20 cellular contexts compared by ENCODE assay signal in the genomic region with DNA sequence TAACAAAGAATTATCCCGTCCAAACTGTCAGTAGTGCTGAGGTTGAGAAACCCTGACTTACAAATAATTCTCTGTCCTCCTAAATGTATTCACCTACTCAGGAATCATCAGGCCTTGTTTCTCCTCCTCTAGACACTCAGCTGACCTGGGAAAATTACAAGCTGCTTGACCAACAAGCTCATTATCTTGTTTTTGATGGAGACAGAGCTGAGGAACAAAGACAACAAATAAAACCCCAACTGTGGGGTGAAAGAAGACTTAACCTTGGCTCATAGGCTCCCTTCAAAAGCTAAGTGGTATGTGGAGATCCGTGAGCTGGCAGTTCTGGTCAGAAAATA.
DNase-seq lines count a peak whose midpoint lies in the region; ATAC-seq and TF ChIP-seq lines count a peak whose summit lies in the region.
"Had no signal": no experiment of that assay in that cellular context is flagged by ENCODE, and none has a peak within 500 bp of the region (broad histone marks: within the 10 kb centered on the region; RNA-seq: fewer than 3 reads in every experiment).

No MANE protein-coding gene starts in this region.

- H3K4ac ChIP-seq in neuronal stem cell (ENCODE audit: low read length), result no peak overlapping the region

- DNase-seq in Panc1 (ENCODE audit: low read depth, low spot score) (no peak), coronary artery (ENCODE audit: low spot score) (no peak), neuronal stem cell (ENCODE audit: low spot score) (no peak), tibial nerve (ENCODE audit: low spot score in 2 of 2) (no peak), NCI-H524 (lab: John Stamatoyannopoulos, UW) (no peak), mesothelial cell of epicardium (ENCODE audit: low spot score in 2 of 2, unreplicated experiment in 2 of 2) (no peak), DMS114 treated with DMSO at 0.1 percent for 48 hours (lab: John Stamatoyannopoulos, UW; ENCODE audit: unreplicated experiment) (no peak)
- DNase-seq: activated CD8-positive, alpha-beta memory T cell treated with anti-CD3 and anti-CD28 coated beads for 24 hours; activated naive CD4-positive, alpha-beta T cell; cerebellar nuclear complex; EL; heart left ventricle; kidney glomerular epithelial cell; NCI-H1694 treated with DMSO at 0.1 percent for 48 hours; NCI-H524 treated with DMSO at 0.1 percent for 48 hours; PC-9; spleen had no signal

- no peak overlapping the region for H3K27ac Mint-ChIP-seq in mesothelial cell of epicardium
- H3K27ac Mint-ChIP-seq: neural progenitor cell; stimulated activated naive CD8-positive, alpha-beta T cell treated with anti-CD3 and anti-CD28 coated beads, Interleukin-15, Interleukin-2, amounts not matched to agents 100 ng/mL and 50 ng/mL, for 24 hours had no signal

- H3K27me3 ChIP-seq in Panc1 (ENCODE audit: control insufficient read depth, insufficient read depth, low read length) (no peaks in the 10 kb centered on the region), neuronal stem cell (ENCODE audit: control insufficient read depth in 3 of 3, insufficient read depth in 3 of 3, low read depth in 1 of 3, low read length in 3 of 3) (no peaks in the 10 kb centered on the region), tibial nerve (no peaks in the 10 kb centered on the region)
- H3K27me3 ChIP-seq: heart left ventricle, neural progenitor cell, spleen had no signal

- CTCF ChIA-PET in Panc1 (lab: Charles Lee), result interaction anchor here (0.7 to 1.1 kb wide), 4 partner anchors 53 to 277 kb away, joined by 3 to 4 read pairs (median 3); no protein-coding TSS in a partner anchor

- no CpG with 5 or more reads among the region's 2 CpGs for WGBS in neuronal stem cell (ENCODE audit: extremely low coverage in 2 of 2, insufficient read length in 2 of 2, insufficient replicate concordance in 1 of 2), 2 donors
- WGBS in tibial nerve, 2 donors, result 40 to 49% methylated on average over 2 of the region's 2 CpGs

- intact Hi-C loops in Panc1 (cut with micrococcal nuclease; ENCODE audit: unreplicated experiment), result loop anchor here (2.0 kb wide), 1 partner anchor 267 kb away; no protein-coding TSS in a partner anchor

- no peaks in the 10 kb centered on the region for H3K9me3 ChIP-seq in Panc1 (ENCODE audit: control insufficient read depth, insufficient read depth, low read depth, low read length)
- no peaks in the 10 kb centered on the region for H3K9me3 ChIP-seq in neuronal stem cell (replicated peaks in 1 of 2; ENCODE audit: control insufficient read depth in 2 of 2, insufficient read depth in 1 of 2, low read depth in 1 of 2, low read length in 2 of 2)
- H3K9me3 ChIP-seq in tibial nerve, result no peaks in the 10 kb centered on the region
- H3K9me3 ChIP-seq: heart left ventricle, spleen had no signal

- no peak overlapping the region for H3K4me2 ChIP-seq in neuronal stem cell (ENCODE audit: insufficient read depth, low read length, poor library complexity, severe bottlenecking)
- H3K4me2 ChIP-seq: neural progenitor cell had no signal

- H3K4me3 Mint-ChIP-seq in mesothelial cell of epicardium, result no peak overlapping the region
- H3K4me3 Mint-ChIP-seq: CD14-positive monocyte; stimulated activated naive CD8-positive, alpha-beta T cell treated with anti-CD3 and anti-CD28 coated beads, Interleukin-15, Interleukin-2, amounts not matched to agents 100 ng/mL and 50 ng/mL, for 24 hours had no signal

- POLR2A ChIA-PET in Panc1 (lab: Charles Lee), result interaction anchor here (0.8 kb wide), 1 partner anchor 117 kb away, joined by 3 read pairs; a partner anchor contains a TSS

- no peak overlapping the region for H4K8ac ChIP-seq in neuronal stem cell (ENCODE audit: low read depth, low read length)

- H3K79me1 ChIP-seq in neuronal stem cell (ENCODE audit: low read depth, low read length), result no peaks in the 10 kb centered on the region

- no peak for ATAC-seq in Panc1

- no peak overlapping the region for H4K91ac ChIP-seq in neuronal stem cell (ENCODE audit: low read depth, low read length, poor library complexity)

- H3K14ac ChIP-seq in neuronal stem cell (ENCODE audit: low read length), result no peak overlapping the region

- no peak for TF ChIP-seq EP300 in tibial nerve (IDR thresholded peaks at IDR 0.05)

- peaks cover 29% of the 10 kb centered on the region for H3K4me1 Mint-ChIP-seq in mesothelial cell of epicardium

- H3K18ac ChIP-seq in neuronal stem cell (ENCODE audit: low read length), result no peak overlapping the region

- H3K27me3 Mint-ChIP-seq in mesothelial cell of epicardium (ENCODE audit: low read depth), result no peaks in the 10 kb centered on the region
- H3K27me3 Mint-ChIP-seq: stimulated activated naive CD8-positive, alpha-beta T cell treated with anti-CD3 and anti-CD28 coated beads, Interleukin-15, Interleukin-2, amounts not matched to agents 100 ng/mL and 50 ng/mL, for 24 hours had no signal

- H3K4me3 ChIP-seq in Panc1 (ENCODE audit: low read depth in 2 of 2, low read length in 2 of 2) (no peak overlapping the region), coronary artery (no peak overlapping the region), neuronal stem cell (ENCODE audit: low read length in 2 of 2) (no peak overlapping the region), tibial nerve (no peak overlapping the region)
- H3K4me3 ChIP-seq: heart left ventricle, neural progenitor cell, PC-9, spleen had no signal

- no peak overlapping the region for H2AK5ac ChIP-seq in neuronal stem cell (ENCODE audit: low read depth, low read length)

- H3K9ac ChIP-seq in neuronal stem cell (ENCODE audit: low read depth, low read length, poor library complexity), result no peak overlapping the region
- H3K9ac ChIP-seq: neural progenitor cell had no signal

- peaks cover 23% of the 10 kb centered on the region for H3K4me1 ChIP-seq in Panc1 (ENCODE audit: control insufficient read depth, insufficient read depth, low read length)
- H3K4me1 ChIP-seq in neuronal stem cell (ENCODE audit: control insufficient read depth in 2 of 2, insufficient read depth in 1 of 2, low read depth in 1 of 2, low read length in 2 of 2), result peaks cover 12 to 28% of the 10 kb centered on the region in 2 donors
- H3K4me1 ChIP-seq in tibial nerve, result peaks cover 0 to 58% (median 13%) of the 10 kb centered on the region in 4 donors

- peaks cover 2% of the 10 kb centered on the region for H3K36me3 Mint-ChIP-seq in mesothelial cell of epicardium
- H3K36me3 Mint-ChIP-seq: CD14-positive monocyte had no signal

- no peak overlapping the region for H3K23ac ChIP-seq in neuronal stem cell (ENCODE audit: low read depth, low read length, poor library complexity)

- no peak for TF ChIP-seq POLR2A in tibial nerve (IDR thresholded peaks at IDR 0.05)

- no peak for TF ChIP-seq CTCF in Panc1 (IDR thresholded peaks at IDR 0.05)
- TF ChIP-seq CTCF in coronary artery (IDR thresholded peaks at IDR 0.05), result no peak
- TF ChIP-seq CTCF in tibial nerve (IDR thresholded peaks at IDR 0.05), result no peak
- TF ChIP-seq CTCF in mesothelial cell of epicardium (IDR thresholded peaks at IDR 0.05; ENCODE audit: unreplicated experiment), result no peak

- H3K9me3 Mint-ChIP-seq in mesothelial cell of epicardium, result no peaks in the 10 kb centered on the region
- H3K9me3 Mint-ChIP-seq: CD14-positive monocyte; neural progenitor cell; stimulated activated naive CD8-positive, alpha-beta T cell treated with anti-CD3 and anti-CD28 coated beads, Interleukin-15, Interleukin-2, amounts not matched to agents 100 ng/mL and 50 ng/mL, for 24 hours had no signal

- peak overlapping the region; percentile 61 for H2AFZ ChIP-seq in neuronal stem cell (ENCODE audit: low read length)
- H2AFZ ChIP-seq: neural progenitor cell, PC-9 had no signal

- in situ Hi-C loops in Panc1 (cut with HindIII; ENCODE audit: low pct_unique_long_range_greater_than_20kb, low sequenced_read_pairs), result loop anchor here (25.0 kb wide), 1 partner anchor 130 kb away; no protein-coding TSS in a partner anchor

- BruUV-seq in Panc1 (replicated peaks; lab: Mats Ljungman, UMichigan), result no TSS peak

- no peak overlapping the region for H2BK5ac ChIP-seq in neuronal stem cell (ENCODE audit: low read length)

- no peaks in the 10 kb centered on the region for H3K36me3 ChIP-seq in Panc1 (ENCODE audit: control insufficient read depth, insufficient read depth, low read length)
- no peaks in the 10 kb centered on the region for H3K36me3 ChIP-seq in neuronal stem cell (replicated peaks in 1 of 2; ENCODE audit: control insufficient read depth in 2 of 2, insufficient read depth in 2 of 2, low read length in 2 of 2)
- no peaks in the 10 kb centered on the region for H3K36me3 ChIP-seq in tibial nerve
- H3K36me3 ChIP-seq: heart left ventricle, neural progenitor cell, spleen had no signal

- H2BK15ac ChIP-seq in neuronal stem cell (ENCODE audit: low read length), result no peak overlapping the region

- no peak overlapping the region for H2BK12ac ChIP-seq in neuronal stem cell (ENCODE audit: low read length)

- no peak overlapping the region for H2BK120ac ChIP-seq in neuronal stem cell (ENCODE audit: low read depth, low read length)

- peak overlapping the region; percentile 60 for H3K27ac ChIP-seq in Panc1 (ENCODE audit: low read length)
- peak overlapping the region; percentile 29 to 77 for H3K27ac ChIP-seq in coronary artery
- no peak overlapping the region for H3K27ac ChIP-seq in neuronal stem cell (replicated peaks; ENCODE audit: low read length)
- H3K27ac ChIP-seq in tibial nerve, result peak overlapping the region; percentile 38 to 85 (median 72)
- H3K27ac ChIP-seq: neural progenitor cell, PC-9 had no signal
